ENCODE assay signal across 21 cellular contexts in the genomic region with DNA sequence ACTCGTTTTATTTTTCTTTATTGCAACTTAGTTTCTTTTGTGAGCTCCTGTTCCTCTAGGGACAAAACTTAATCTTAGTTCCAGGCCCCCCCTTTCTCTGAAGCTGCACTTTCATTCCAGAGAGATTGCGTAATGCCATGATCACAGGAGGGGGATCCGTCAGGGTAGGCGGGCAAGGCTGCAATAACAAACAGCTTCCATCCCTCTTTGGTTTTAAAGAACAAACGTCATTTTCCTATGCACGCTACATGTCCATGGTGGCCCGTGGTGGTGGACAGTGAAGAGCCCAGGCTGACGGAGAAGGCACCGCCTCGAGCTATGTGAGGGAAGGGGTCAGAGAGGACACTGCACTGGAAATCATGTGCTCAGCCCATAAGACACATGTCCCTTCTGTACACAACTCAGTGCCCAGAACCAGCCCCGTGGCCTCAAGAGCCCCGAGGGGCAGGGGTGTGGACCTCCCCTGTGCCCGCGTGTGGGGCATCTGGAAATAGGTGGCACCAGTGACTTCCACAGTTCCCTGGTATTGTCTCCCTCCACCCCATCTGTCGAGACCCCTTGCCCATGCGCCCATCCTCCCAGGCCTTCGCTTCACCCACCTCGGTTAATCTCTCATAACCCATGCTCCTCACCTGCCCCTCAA.
DNase-seq lines count a peak whose midpoint lies in the region; ATAC-seq and TF ChIP-seq lines count a peak whose summit lies in the region.
"Had no signal": no experiment of that assay in that cellular context is flagged by ENCODE, and none has a peak within 500 bp of the region (broad histone marks: within the 10 kb centered on the region; RNA-seq: fewer than 3 reads in every experiment).

No MANE protein-coding gene starts in this region.

- H3K4me1 ChIP-seq in RWPE2 (ENCODE audit: insufficient read depth, poor library complexity, severe bottlenecking) (no peaks in the 10 kb centered on the region), right cardiac atrium (ENCODE audit: control insufficient read depth, insufficient read depth, low read length) (no peaks in the 10 kb centered on the region), suprapubic skin (peaks cover 38% of the 10 kb centered on the region)
- H3K4me1 ChIP-seq: tibial artery had no signal

- H3K36me3 ChIP-seq in RWPE2 (ENCODE audit: low read depth) (no peaks in the 10 kb centered on the region), suprapubic skin (no peaks in the 10 kb centered on the region)
- H3K36me3 ChIP-seq: gastrocnemius medialis, neutrophil had no signal

- ATAC-seq in RWPE2 (ENCODE audit: low read depth): no peak
- peak; percentile 11 to 20 for ATAC-seq in right cardiac atrium
- no peak for ATAC-seq in HG03457 (IDR thresholded peaks at IDR 0.05; ENCODE audit: unreplicated experiment)
- ATAC-seq: gastrocnemius medialis; GM23338; left lobe of liver; stimulated activated memory B cell treated with anti-CD40 and anti-IgM and Interleukin-4, amounts not matched to agents 10 μg/mL and 1 μg/mL and 100 μg/mL, for 72 hours had no signal

- no peak overlapping the region for H3K4me3 ChIP-seq in RWPE2 (ENCODE audit: severe bottlenecking)
- H3K4me3 ChIP-seq in right cardiac atrium (ENCODE audit: low read length): no peak overlapping the region
- no peak overlapping the region for H3K4me3 ChIP-seq in suprapubic skin
- H3K4me3 ChIP-seq: gastrocnemius medialis, GM23338, tibial artery had no signal

- intact Hi-C loops in right cardiac atrium (cut with DNase I): no loop called here

- DNase-seq in EH (ENCODE audit: low read depth) (peak; percentile 9), RWPE2 (ENCODE audit: low spot score) (peak; percentile 29), right cardiac atrium (peak; percentile 8 to 50 (median 31)), suprapubic skin (ENCODE audit: low spot score in 2 of 2) (peak in 1 of 2 donors; percentile 58), hypothalamus (lab: John Stamatoyannopoulos, UW) (no peak), NCI-H1930 (lab: John Stamatoyannopoulos, UW) (no peak)
- DNase-seq: activated CD4-positive, alpha-beta T cell treated with anti-CD3 and anti-CD28 coated beads, Interleukin-2, amount 10 ng/mL, durations not matched to agents 7 days and 5 days; activated CD8-positive, alpha-beta memory T cell treated with anti-CD3 and anti-CD28 coated beads, Interleukin-2, amount 50 U/mL, for 4 hours; activated effector memory CD4-positive, alpha-beta T cell treated with anti-CD3 and anti-CD28 coated beads, Interleukin-2, amount 50 U/mL, for 16 hours; caudate nucleus; erythroblast; MV-4-11; NCI-H1694 treated with DMSO at 0.1 percent for 48 hours; SW 1271 had no signal

- TF ChIP-seq CTCF in RWPE2 (IDR thresholded peaks at IDR 0.05; ENCODE audit: poor library complexity, severe bottlenecking) (no peak), suprapubic skin (IDR thresholded peaks at IDR 0.05) (no peak)

- no peak for TF ChIP-seq POLR2A in suprapubic skin (IDR thresholded peaks at IDR 0.05)

- TF ChIP-seq EP300 in suprapubic skin (IDR thresholded peaks at IDR 0.05): no peak

- H3K27ac ChIP-seq in RWPE2 (ENCODE audit: poor library complexity, severe bottlenecking) (no peak overlapping the region), right cardiac atrium (ENCODE audit: low read length) (peak overlapping the region; percentile 0), suprapubic skin (peak overlapping the region; percentile 18)
- H3K27ac ChIP-seq: gastrocnemius medialis, neutrophil, tibial artery had no signal

- H3K9me3 ChIP-seq in RWPE2 (ENCODE audit: severe bottlenecking): no peaks in the 10 kb centered on the region
- no peaks in the 10 kb centered on the region for H3K9me3 ChIP-seq in right cardiac atrium (ENCODE audit: control insufficient read depth, low read length)
- no peaks in the 10 kb centered on the region for H3K9me3 ChIP-seq in suprapubic skin
- H3K9me3 ChIP-seq: gastrocnemius medialis, neutrophil, tibial artery had no signal

- WGBS in right cardiac atrium: 76% methylated on average over 18 of the region's 18 CpGs
- 69% methylated on average over 18 of the region's 18 CpGs for WGBS in suprapubic skin

- H3K27me3 ChIP-seq in RWPE2 (ENCODE audit: insufficient read depth, poor library complexity, severe bottlenecking) (no peaks in the 10 kb centered on the region), right cardiac atrium (ENCODE audit: control insufficient read depth, insufficient read depth) (no peaks in the 10 kb centered on the region), suprapubic skin (no peaks in the 10 kb centered on the region)
- H3K27me3 ChIP-seq: gastrocnemius medialis, tibial artery had no signal

Comparison
In these comparisons a context has a peak if more than half of its experiments do, and no peak if none do; other contexts are left out.
1. DNase-seq: peak in EH (single experiment), RWPE2 (single experiment) and right cardiac atrium (3 of 3); none in hypothalamus (0 of 51) and NCI-H1930 (0 of 2).
2. ATAC-seq: peak in right cardiac atrium (2 of 2); none in RWPE2 (single experiment) and HG03457 (single experiment).